Comparison of ENCODE assay signal across 9 cellular contexts in genomic region chr15:52228928-52229327, GRCh38. TPM values are rescaled to one million over a fixed set of nuclear protein-coding genes. Genes with fewer than 3 reads are reported as not detected.
DNase-seq lines count a peak whose midpoint lies in the region; ATAC-seq and TF ChIP-seq lines count a peak whose summit lies in the region.
"Had no signal": no experiment of that assay in that cellular context is flagged by ENCODE, and none has a peak within 500 bp of the region (broad histone marks: within the 10 kb centered on the region; RNA-seq: fewer than 3 reads in every experiment).

No MANE protein-coding gene starts in this region.

- no peak for TF ChIP-seq CTCF in type B pancreatic cell (conservative IDR thresholded peaks at IDR 0.05)

- no peaks in the 10 kb centered on the region for H3K27me3 Mint-ChIP-seq in type B pancreatic cell

- in situ Hi-C loops in G401 (cut with HindIII; ENCODE audit: low sequenced_read_pairs) = no loop called here

- H3K27ac Mint-ChIP-seq in type B pancreatic cell = peak overlapping the region; percentile 83

- no peaks in the 10 kb centered on the region for H3K4me1 Mint-ChIP-seq in type B pancreatic cell (ENCODE audit: unreplicated experiment)

- H3K4me3 Mint-ChIP-seq in type B pancreatic cell = no peak overlapping the region

- DNase-seq in NCI-H2227 (lab: John Stamatoyannopoulos, UW; ENCODE audit: unreplicated experiment) (peak; percentile 5), NCI-H2227 treated with DMSO at 0.1 percent for 48 hours (lab: John Stamatoyannopoulos, UW) (no peak), NCI-H69 (lab: John Stamatoyannopoulos, UW) (peak; percentile 68), iPS DF 4.7 (ENCODE audit: extremely low read depth, low spot score) (peak; percentile 33), type B pancreatic cell (ENCODE audit: extremely low spot score, unreplicated experiment) (no peak), DMS 273 treated with DMSO at 0.1 percent for 48 hours (lab: John Stamatoyannopoulos, UW) (no peak), G401 (ENCODE audit: low spot score) (no peak)
- DNase-seq: 8988T had no signal

- ATAC-seq in HG03521 (IDR thresholded peaks at IDR 0.05; ENCODE audit: unreplicated experiment) = no peak

- no peaks in the 10 kb centered on the region for H3K36me3 Mint-ChIP-seq in type B pancreatic cell

- H3K9me3 Mint-ChIP-seq in type B pancreatic cell = no peaks in the 10 kb centered on the region

RNA-seq across cellular contexts. Expression of gene GNB5, which starts 37.7 kb away (rescaled TPM):
- total RNA-seq in type B pancreatic cell (ENCODE audit: low replicate concordance) = 12.6 and 19.9 TPM in 2 replicates
- total RNA-seq in G401 (2014; rRNA removed; shearing (Covaris generic)) = 37.1 and 50.7 TPM in 2 replicates

Comparison
In these comparisons a context has a peak if more than half of its experiments do, and no peak if none do; other contexts are left out.
1. DNase-seq: peak in NCI-H2227 (single experiment), NCI-H69 (single experiment) and iPS DF 4.7 (single experiment); none in NCI-H2227 treated with DMSO at 0.1 percent for 48 hours (single experiment), type B pancreatic cell (single experiment), DMS 273 treated with DMSO at 0.1 percent for 48 hours (single experiment) and G401 (single experiment).